10 cellular contexts compared by ENCODE assay signal in genomic region chr3:125128861-125129501, GRCh38.
A peak's percentile ranks its signal among the peaks of the same experiment; 100 is the strongest.
DNase-seq lines count a peak whose midpoint lies in the region; ATAC-seq and TF ChIP-seq lines count a peak whose summit lies in the region.
"Had no signal": no experiment of that assay in that cellular context is flagged by ENCODE, and none has a peak within 500 bp of the region (broad histone marks: within the 10 kb centered on the region; RNA-seq: fewer than 3 reads in every experiment).

No MANE protein-coding gene starts in this region.

- TF ChIP-seq EP300 in tibial nerve (IDR thresholded peaks at IDR 0.05): peak in 1 of 2 donors; percentile 45

- peak overlapping the region; percentile 51 for H3K4me3 ChIP-seq in adipocyte (ENCODE audit: low read length)
- H3K4me3 ChIP-seq in tibial nerve: no peak overlapping the region

- WGBS in tibial nerve, 2 donors: 34 to 49% methylated on average over 3 of the region's 3 CpGs

- H3K4me3 Mint-ChIP-seq in activated CD4-positive, alpha-beta T cell treated with anti-CD3 and anti-CD28 coated beads, Interleukin-2, amount 10 ng/mL, durations not matched to agents 24 days and 14 days: peak overlapping the region; percentile 6
- H3K4me3 Mint-ChIP-seq: B cell had no signal

- H3K9ac ChIP-seq in adipocyte (ENCODE audit: low read length): peak overlapping the region; percentile 81

- H3K36me3 Mint-ChIP-seq in activated CD4-positive, alpha-beta T cell treated with anti-CD3 and anti-CD28 coated beads, Interleukin-2, amount 10 ng/mL, durations not matched to agents 24 days and 14 days (ENCODE audit: low read depth): peaks cover 2% of the 10 kb centered on the region

- H3K9me3 Mint-ChIP-seq in activated CD4-positive, alpha-beta T cell treated with anti-CD3 and anti-CD28 coated beads, Interleukin-2, amount 10 ng/mL, durations not matched to agents 24 days and 14 days: peaks cover 6% of the 10 kb centered on the region

- peak overlapping the region in 3 of 4 donors; percentile 37 to 77 (median 69) for H3K27ac ChIP-seq in tibial nerve

- TF ChIP-seq CTCF in tibial nerve (IDR thresholded peaks at IDR 0.05): no peak

- H3K27ac Mint-ChIP-seq in activated CD4-positive, alpha-beta T cell treated with anti-CD3 and anti-CD28 coated beads, Interleukin-2, amount 10 ng/mL, durations not matched to agents 24 days and 14 days: peak overlapping the region; percentile 10
- H3K27ac Mint-ChIP-seq: B cell had no signal

- TF ChIP-seq POLR2A in tibial nerve (IDR thresholded peaks at IDR 0.05): no peak

- peak; percentile 11 for ATAC-seq in left colon

- H3K4me1 Mint-ChIP-seq in activated CD4-positive, alpha-beta T cell treated with anti-CD3 and anti-CD28 coated beads, Interleukin-2, amount 10 ng/mL, durations not matched to agents 24 days and 14 days: peaks cover 44% of the 10 kb centered on the region

- DNase-seq in activated CD4-positive, alpha-beta T cell treated with anti-CD3 and anti-CD28 coated beads, Interleukin-2, amount 10 ng/mL, durations not matched to agents 24 days and 14 days: no peak
- no peak for DNase-seq in activated CD4-positive, alpha-beta T cell treated with anti-CD3 and anti-CD28 coated beads, Interleukin-2, amount 50 U/mL, for 48 hours
- DNase-seq in adipocyte (ENCODE audit: low read depth): peak; percentile 85
- no peak for DNase-seq in left colon
- DNase-seq in tibial nerve (ENCODE audit: low spot score in 2 of 2): no peak
- no peak for DNase-seq in retina
- DNase-seq in NCI-H187 (lab: John Stamatoyannopoulos, UW): no peak
- DNase-seq in activated CD4-positive, alpha-beta T cell treated with anti-CD3 and anti-CD28 coated beads, Interleukin-2, amount 50 U/mL, for 4 hours: no peak
- DNase-seq: T-helper 9 cell had no signal

- peaks cover 57% of the 10 kb centered on the region for H3K4me1 ChIP-seq in adipocyte (ENCODE audit: control insufficient read depth, insufficient read depth, low read length)
- peaks cover 0 to 25% (median 9%) of the 10 kb centered on the region in 4 donors for H3K4me1 ChIP-seq in tibial nerve

- no peaks in the 10 kb centered on the region for H3K9me3 ChIP-seq in adipocyte (ENCODE audit: control insufficient read depth, low read length)
- no peaks in the 10 kb centered on the region for H3K9me3 ChIP-seq in tibial nerve

- intact Hi-C loops in activated CD4-positive, alpha-beta T cell treated with anti-CD3 and anti-CD28 coated beads, Interleukin-2, amount 10 ng/mL, durations not matched to agents 24 days and 14 days (cut with micrococcal nuclease): no loop called here
- intact Hi-C loops in left colon (cut with DNase I, micrococcal nuclease): no loop called here

- H3K36me3 ChIP-seq in adipocyte (ENCODE audit: control insufficient read depth, insufficient read depth, low read length, severe bottlenecking) (no peaks in the 10 kb centered on the region), tibial nerve (no peaks in the 10 kb centered on the region)

- peaks cover 21% of the 10 kb centered on the region for H3K27me3 Mint-ChIP-seq in activated CD4-positive, alpha-beta T cell treated with anti-CD3 and anti-CD28 coated beads, Interleukin-2, amount 10 ng/mL, durations not matched to agents 24 days and 14 days
- H3K27me3 Mint-ChIP-seq: B cell had no signal

- H3K27me3 ChIP-seq in adipocyte (replicated peaks; ENCODE audit: control insufficient read depth, insufficient read depth, low read length): no peaks in the 10 kb centered on the region
- H3K27me3 ChIP-seq in tibial nerve: no peaks in the 10 kb centered on the region
